In the genomic region with DNA sequence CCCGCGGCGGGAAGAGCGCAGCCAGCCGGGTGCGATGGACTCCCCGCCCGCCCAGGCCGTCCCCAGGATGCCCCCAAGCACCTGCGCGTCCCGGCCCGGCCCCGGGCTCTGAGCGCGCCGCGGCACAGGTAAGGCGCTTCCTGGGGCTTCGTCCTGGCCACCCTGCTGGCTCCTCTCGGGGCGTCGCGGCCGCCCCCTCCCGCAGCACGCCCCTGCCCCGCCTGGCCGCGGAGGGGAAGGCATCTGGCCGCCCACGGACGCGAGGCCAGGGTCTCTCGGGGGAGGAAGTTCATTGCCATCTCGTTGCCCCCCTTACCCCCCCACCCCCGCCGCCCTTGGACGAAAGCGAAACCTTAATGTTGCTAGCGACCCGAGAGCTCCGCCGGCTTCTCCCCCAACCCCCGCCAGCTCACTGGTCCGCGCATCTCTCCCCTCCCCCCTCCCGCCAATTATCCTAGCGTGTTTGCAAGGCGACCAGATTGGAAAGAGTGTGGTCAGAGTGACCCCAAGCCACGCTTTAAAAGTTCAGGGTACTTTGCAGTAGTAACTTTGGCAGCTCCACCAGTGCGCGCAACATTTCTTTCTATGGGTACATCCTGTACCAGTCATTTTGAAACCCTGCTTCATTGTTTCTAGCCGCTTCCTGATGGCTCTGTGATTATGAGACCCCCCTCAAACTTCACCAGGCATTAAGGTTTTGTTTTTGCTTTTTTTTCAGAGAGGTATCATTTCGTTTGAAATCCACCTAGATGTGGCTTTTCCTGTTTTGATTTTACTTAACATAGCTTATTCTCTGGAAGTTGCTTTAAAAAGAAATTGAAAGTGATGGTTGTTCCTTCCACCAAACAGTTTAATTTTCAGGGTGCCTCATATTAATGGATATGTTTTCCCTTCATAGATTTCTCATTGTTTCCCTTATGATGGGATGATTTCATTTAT, we compare ENCODE assay signal across 1 cellular context.
TF ChIP-seq lines count a peak whose summit lies in the region.

No MANE protein-coding gene starts in this region.

TF ChIP-seq in GM12878, 131 proteins besides CTCF, POLR2A, EP300 and RAD21 (continued from another document and continues in another):
- TF ChIP-seq, protein P1, sequence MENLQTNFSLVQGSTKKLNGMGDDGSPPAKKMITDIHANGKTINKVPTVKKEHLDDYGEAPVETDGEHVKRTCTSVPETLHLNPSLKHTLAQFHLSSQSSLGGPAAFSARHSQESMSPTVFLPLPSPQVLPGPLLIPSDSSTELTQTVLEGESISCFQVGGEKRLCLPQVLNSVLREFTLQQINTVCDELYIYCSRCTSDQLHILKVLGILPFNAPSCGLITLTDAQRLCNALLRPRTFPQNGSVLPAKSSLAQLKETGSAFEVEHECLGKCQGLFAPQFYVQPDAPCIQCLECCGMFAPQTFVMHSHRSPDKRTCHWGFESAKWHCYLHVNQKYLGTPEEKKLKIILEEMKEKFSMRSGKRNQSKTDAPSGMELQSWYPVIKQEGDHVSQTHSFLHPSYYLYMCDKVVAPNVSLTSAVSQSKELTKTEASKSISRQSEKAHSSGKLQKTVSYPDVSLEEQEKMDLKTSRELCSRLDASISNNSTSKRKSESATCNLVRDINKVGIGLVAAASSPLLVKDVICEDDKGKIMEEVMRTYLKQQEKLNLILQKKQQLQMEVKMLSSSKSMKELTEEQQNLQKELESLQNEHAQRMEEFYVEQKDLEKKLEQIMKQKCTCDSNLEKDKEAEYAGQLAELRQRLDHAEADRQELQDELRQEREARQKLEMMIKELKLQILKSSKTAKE (IDR thresholded peaks at IDR 0.05; ENCODE audit: low read depth, poor library complexity, severe bottlenecking) = peak; percentile 40
- TF ChIP-seq ATF7 (IDR thresholded peaks at IDR 0.05; ENCODE audit: low read depth) (peak; percentile 71), CHD1 (IDR thresholded peaks at IDR 0.05; ENCODE audit: low read depth, low read length) (no peak), CBFB (IDR thresholded peaks at IDR 0.05; ENCODE audit: low read depth) (peak; percentile 63; the same call in 1 of the 2 replicates), NRF1 (conservative IDR thresholded peaks at IDR 0.05; ENCODE audit: low read depth, low read length) (no peak), RAD51 (IDR thresholded peaks at IDR 0.05) (no peak), MTA3 (IDR thresholded peaks at IDR 0.05; ENCODE audit: borderline replicate concordance, low read length) (0 out of 2 replicates have a peak, but pooled peaks have one; percentile 74), MXI1 (IDR thresholded peaks at IDR 0.05; ENCODE audit: low read depth, low read length) (no peak), CHD4 (IDR thresholded peaks at IDR 0.05) (no peak), KLF5 (IDR thresholded peaks at IDR 0.05; ENCODE audit: partially characterized antibody) (no peak), SIX5 (IDR thresholded peaks at IDR 0.05; ENCODE audit: low read depth, low read length, severe bottlenecking) (no peak), STAT3 (IDR thresholded peaks at IDR 0.05; ENCODE audit: low read depth, low read length) (no peak), SUPT20H (IDR thresholded peaks at IDR 0.05; ENCODE audit: borderline replicate concordance, control insufficient read depth, low read depth, low read length) (no peak), ZNF274 (IDR thresholded peaks at IDR 0.05; ENCODE audit: insufficient read depth, insufficient read length) (no peak), DPF2 (IDR thresholded peaks at IDR 0.05) (peak; percentile 70; the same call in 1 of the 2 replicates), CHD2 (IDR thresholded peaks at IDR 0.05; ENCODE audit: borderline replicate concordance, low read depth, low read length) (no peak), POLR2AphosphoS2 (IDR thresholded peaks at IDR 0.05; ENCODE audit: low read depth, low read length) (0 out of 2 replicates have a peak, but pooled peaks have one; percentile 29), ASH2L (IDR thresholded peaks at IDR 0.05; ENCODE audit: borderline replicate concordance, low read depth) (no peak), NR2F1 (conservative IDR thresholded peaks at IDR 0.05) (no peak), SRF (IDR thresholded peaks at IDR 0.05; ENCODE audit: low read depth in 2 of 2, low read length in 2 of 2) (peak in 1 of 2 experiments; percentile 84; a peak in 3 of 4 replicates), HDGF (IDR thresholded peaks at IDR 0.05) (no peak), LARP7 (IDR thresholded peaks at IDR 0.05) (peak; percentile 76; the same call in 1 of the 2 replicates), JUNB (IDR thresholded peaks at IDR 0.05) (peak; percentile 95), NBN (IDR thresholded peaks at IDR 0.05) (peak; percentile 62; the same call in 1 of the 2 replicates), HDAC2 (IDR thresholded peaks at IDR 0.05) (no peak), MTA2 (IDR thresholded peaks at IDR 0.05; ENCODE audit: low read depth) (peak; percentile 66), ZBED1 (IDR thresholded peaks at IDR 0.05; ENCODE audit: borderline replicate concordance) (peak; percentile 18; the same call in 1 of the 2 replicates), PAX5 (IDR thresholded peaks at IDR 0.05; ENCODE audit: borderline replicate concordance, low read depth, low read length) (peak; percentile 67; the same call in 1 of the 2 replicates), ZBTB4 (CRISPR knock-in tag; IDR thresholded peaks at IDR 0.05) (no peak), YBX1 (IDR thresholded peaks at IDR 0.05) (no peak), WRNIP1 (IDR thresholded peaks at IDR 0.05; ENCODE audit: borderline replicate concordance, low read depth, low read length) (no peak), BHLHE40 (IDR thresholded peaks at IDR 0.05; ENCODE audit: borderline replicate concordance in 1 of 2, low read depth in 2 of 2, low read length in 1 of 2) (peak; percentile 30 to 35; a peak in 1 of 4 replicates), NFIC (IDR thresholded peaks at IDR 0.05; ENCODE audit: low read depth, low read length) (peak; percentile 89), ZNF622 (IDR thresholded peaks at IDR 0.05) (no peak), FOXK2 (IDR thresholded peaks at IDR 0.05) (no peak), BCL3 (IDR thresholded peaks at IDR 0.05; ENCODE audit: borderline replicate concordance, insufficient read depth, low read depth, low read length, poor library complexity, severe bottlenecking) (peak; percentile 22), TCF7 (IDR thresholded peaks at IDR 0.05; ENCODE audit: borderline replicate concordance) (peak; percentile 53; the same call in 1 of the 2 replicates), POLR2AphosphoS5 (IDR thresholded peaks at IDR 0.05; ENCODE audit: low read length) (no peak; the same call in 1 of the 2 replicates), MYC (IDR thresholded peaks at IDR 0.05; ENCODE audit: insufficient read depth, insufficient read length, insufficient replicate concordance, low read length, severe bottlenecking) (no peak), NR2C1 (IDR thresholded peaks at IDR 0.05) (no peak)
- TF ChIP-seq, protein P2, sequence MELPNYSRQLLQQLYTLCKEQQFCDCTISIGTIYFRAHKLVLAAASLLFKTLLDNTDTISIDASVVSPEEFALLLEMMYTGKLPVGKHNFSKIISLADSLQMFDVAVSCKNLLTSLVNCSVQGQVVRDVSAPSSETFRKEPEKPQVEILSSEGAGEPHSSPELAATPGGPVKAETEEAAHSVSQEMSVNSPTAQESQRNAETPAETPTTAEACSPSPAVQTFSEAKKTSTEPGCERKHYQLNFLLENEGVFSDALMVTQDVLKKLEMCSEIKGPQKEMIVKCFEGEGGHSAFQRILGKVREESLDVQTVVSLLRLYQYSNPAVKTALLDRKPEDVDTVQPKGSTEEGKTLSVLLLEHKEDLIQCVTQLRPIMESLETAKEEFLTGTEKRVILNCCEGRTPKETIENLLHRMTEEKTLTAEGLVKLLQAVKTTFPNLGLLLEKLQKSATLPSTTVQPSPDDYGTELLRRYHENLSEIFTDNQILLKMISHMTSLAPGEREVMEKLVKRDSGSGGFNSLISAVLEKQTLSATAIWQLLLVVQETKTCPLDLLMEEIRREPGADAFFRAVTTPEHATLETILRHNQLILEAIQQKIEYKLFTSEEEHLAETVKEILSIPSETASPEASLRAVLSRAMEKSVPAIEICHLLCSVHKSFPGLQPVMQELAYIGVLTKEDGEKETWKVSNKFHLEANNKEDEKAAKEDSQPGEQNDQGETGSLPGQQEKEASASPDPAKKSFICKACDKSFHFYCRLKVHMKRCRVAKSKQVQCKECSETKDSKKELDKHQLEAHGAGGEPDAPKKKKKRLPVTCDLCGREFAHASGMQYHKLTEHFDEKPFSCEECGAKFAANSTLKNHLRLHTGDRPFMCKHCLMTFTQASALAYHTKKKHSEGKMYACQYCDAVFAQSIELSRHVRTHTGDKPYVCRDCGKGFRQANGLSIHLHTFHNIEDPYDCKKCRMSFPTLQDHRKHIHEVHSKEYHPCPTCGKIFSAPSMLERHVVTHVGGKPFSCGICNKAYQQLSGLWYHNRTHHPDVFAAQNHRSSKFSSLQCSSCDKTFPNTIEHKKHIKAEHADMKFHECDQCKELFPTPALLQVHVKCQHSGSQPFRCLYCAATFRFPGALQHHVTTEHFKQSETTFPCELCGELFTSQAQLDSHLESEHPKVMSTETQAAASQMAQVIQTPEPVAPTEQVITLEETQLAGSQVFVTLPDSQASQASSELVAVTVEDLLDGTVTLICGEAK (IDR thresholded peaks at IDR 0.05; ENCODE audit: borderline replicate concordance) = 0 out of 2 replicates have a peak, but pooled peaks have one; percentile 11
- TF ChIP-seq, protein P3, sequence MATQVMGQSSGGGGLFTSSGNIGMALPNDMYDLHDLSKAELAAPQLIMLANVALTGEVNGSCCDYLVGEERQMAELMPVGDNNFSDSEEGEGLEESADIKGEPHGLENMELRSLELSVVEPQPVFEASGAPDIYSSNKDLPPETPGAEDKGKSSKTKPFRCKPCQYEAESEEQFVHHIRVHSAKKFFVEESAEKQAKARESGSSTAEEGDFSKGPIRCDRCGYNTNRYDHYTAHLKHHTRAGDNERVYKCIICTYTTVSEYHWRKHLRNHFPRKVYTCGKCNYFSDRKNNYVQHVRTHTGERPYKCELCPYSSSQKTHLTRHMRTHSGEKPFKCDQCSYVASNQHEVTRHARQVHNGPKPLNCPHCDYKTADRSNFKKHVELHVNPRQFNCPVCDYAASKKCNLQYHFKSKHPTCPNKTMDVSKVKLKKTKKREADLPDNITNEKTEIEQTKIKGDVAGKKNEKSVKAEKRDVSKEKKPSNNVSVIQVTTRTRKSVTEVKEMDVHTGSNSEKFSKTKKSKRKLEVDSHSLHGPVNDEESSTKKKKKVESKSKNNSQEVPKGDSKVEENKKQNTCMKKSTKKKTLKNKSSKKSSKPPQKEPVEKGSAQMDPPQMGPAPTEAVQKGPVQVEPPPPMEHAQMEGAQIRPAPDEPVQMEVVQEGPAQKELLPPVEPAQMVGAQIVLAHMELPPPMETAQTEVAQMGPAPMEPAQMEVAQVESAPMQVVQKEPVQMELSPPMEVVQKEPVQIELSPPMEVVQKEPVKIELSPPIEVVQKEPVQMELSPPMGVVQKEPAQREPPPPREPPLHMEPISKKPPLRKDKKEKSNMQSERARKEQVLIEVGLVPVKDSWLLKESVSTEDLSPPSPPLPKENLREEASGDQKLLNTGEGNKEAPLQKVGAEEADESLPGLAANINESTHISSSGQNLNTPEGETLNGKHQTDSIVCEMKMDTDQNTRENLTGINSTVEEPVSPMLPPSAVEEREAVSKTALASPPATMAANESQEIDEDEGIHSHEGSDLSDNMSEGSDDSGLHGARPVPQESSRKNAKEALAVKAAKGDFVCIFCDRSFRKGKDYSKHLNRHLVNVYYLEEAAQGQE (IDR thresholded peaks at IDR 0.05; ENCODE audit: low read depth, low read length) = no peak
- TF ChIP-seq, protein P4, sequence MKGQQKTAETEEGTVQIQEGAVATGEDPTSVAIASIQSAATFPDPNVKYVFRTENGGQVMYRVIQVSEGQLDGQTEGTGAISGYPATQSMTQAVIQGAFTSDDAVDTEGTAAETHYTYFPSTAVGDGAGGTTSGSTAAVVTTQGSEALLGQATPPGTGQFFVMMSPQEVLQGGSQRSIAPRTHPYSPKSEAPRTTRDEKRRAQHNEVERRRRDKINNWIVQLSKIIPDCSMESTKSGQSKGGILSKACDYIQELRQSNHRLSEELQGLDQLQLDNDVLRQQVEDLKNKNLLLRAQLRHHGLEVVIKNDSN (IDR thresholded peaks at IDR 0.05; ENCODE audit: borderline replicate concordance, extremely low read length, insufficient read depth, low read depth, low read length) = no peak
- TF ChIP-seq, protein P5, sequence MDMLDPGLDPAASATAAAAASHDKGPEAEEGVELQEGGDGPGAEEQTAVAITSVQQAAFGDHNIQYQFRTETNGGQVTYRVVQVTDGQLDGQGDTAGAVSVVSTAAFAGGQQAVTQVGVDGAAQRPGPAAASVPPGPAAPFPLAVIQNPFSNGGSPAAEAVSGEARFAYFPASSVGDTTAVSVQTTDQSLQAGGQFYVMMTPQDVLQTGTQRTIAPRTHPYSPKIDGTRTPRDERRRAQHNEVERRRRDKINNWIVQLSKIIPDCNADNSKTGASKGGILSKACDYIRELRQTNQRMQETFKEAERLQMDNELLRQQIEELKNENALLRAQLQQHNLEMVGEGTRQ (IDR thresholded peaks at IDR 0.05; ENCODE audit: borderline replicate concordance, low read depth, low read length) = no peak
